ENCODE assay signal across 10 cellular contexts in genomic region chr2:11175293-11175795, GRCh38. TPM values are rescaled to one million over a fixed set of nuclear protein-coding genes. Genes with fewer than 3 reads are reported as not detected.
DNase-seq lines count a peak whose midpoint lies in the region; ATAC-seq and TF ChIP-seq lines count a peak whose summit lies in the region.
"Had no signal": no experiment of that assay in that cellular context is flagged by ENCODE, and none has a peak within 500 bp of the region (broad histone marks: within the 10 kb centered on the region; RNA-seq: fewer than 3 reads in every experiment).

No MANE protein-coding gene starts in this region.

- H3K36me3 Mint-ChIP-seq in CD14-positive monocyte (peaks cover 27 to 48% of the 10 kb centered on the region in 2 donors), brain (peaks cover 5% of the 10 kb centered on the region)

- no peaks in the 10 kb centered on the region for H3K79me2 ChIP-seq in Loucy (ENCODE audit: insufficient read depth, low read length)

- peak overlapping the region; percentile 87 to 96 (median 89) for H3K27ac Mint-ChIP-seq in CD14-positive monocyte
- peak overlapping the region in 4 of 5 experiments; percentile 4 to 18 (median 12) for H3K27ac Mint-ChIP-seq in brain

- H3K4me3 Mint-ChIP-seq in CD14-positive monocyte (peak overlapping the region; percentile 53 to 81), brain (no peak overlapping the region)

- no peaks in the 10 kb centered on the region for H3K9me2 ChIP-seq in Loucy (replicated peaks; ENCODE audit: low read depth, low read length)

- no peaks in the 10 kb centered on the region for H3K27me3 Mint-ChIP-seq in CD14-positive monocyte (ENCODE audit: low read depth in 3 of 3)
- H3K27me3 Mint-ChIP-seq in brain, result no peaks in the 10 kb centered on the region

- H3K4me1 ChIP-seq in Loucy (ENCODE audit: insufficient read depth, low read length, poor library complexity, severe bottlenecking) (peaks cover 14% of the 10 kb centered on the region), thyroid gland (no peaks in the 10 kb centered on the region)

- ATAC-seq in HG02763 (IDR thresholded peaks at IDR 0.05; ENCODE audit: unreplicated experiment), result no peak

- peak overlapping the region; percentile 55 for H3K4me2 ChIP-seq in Loucy (ENCODE audit: low read depth, low read length, poor library complexity, severe bottlenecking)

- H3K27me3 ChIP-seq in Loucy (ENCODE audit: insufficient read depth, low read length, poor library complexity, severe bottlenecking) (no peaks in the 10 kb centered on the region), thyroid gland (no peaks in the 10 kb centered on the region)

- peaks cover 40% of the 10 kb centered on the region for H3K4me1 Mint-ChIP-seq in CD14-positive monocyte
- H3K4me1 Mint-ChIP-seq in brain, result peaks cover 17% of the 10 kb centered on the region

- H3K4me3 ChIP-seq in Loucy (ENCODE audit: low read length, poor library complexity, severe bottlenecking) (peak overlapping the region; percentile 5), thyroid gland (replicated peaks in 1 of 3) (no peak overlapping the region)

- H4K20me1 ChIP-seq in Loucy (ENCODE audit: insufficient read depth, low read length, poor library complexity, severe bottlenecking), result no peaks in the 10 kb centered on the region

- no peaks in the 10 kb centered on the region for H3K9me3 ChIP-seq in Loucy (ENCODE audit: insufficient read depth, low read depth, low read length)
- no peaks in the 10 kb centered on the region for H3K9me3 ChIP-seq in thyroid gland

- H2AFZ ChIP-seq in Loucy (ENCODE audit: low read length), result no peak overlapping the region

- H3K9me3 Mint-ChIP-seq in CD14-positive monocyte (peaks cover 0 to 4% (median 0%) of the 10 kb centered on the region in 7 donors), brain (no peaks in the 10 kb centered on the region)

- intact Hi-C loops in CD14-positive monocyte (cut with micrococcal nuclease), result no loop called here
- intact Hi-C loops in thyroid gland (cut with DNase I), result no loop called here

- H3K27ac ChIP-seq in thyroid gland, result no peak overlapping the region

- H3K36me3 ChIP-seq in Loucy (ENCODE audit: insufficient read depth, low read length), result no peaks in the 10 kb centered on the region
- no peaks in the 10 kb centered on the region for H3K36me3 ChIP-seq in thyroid gland

- WGBS in thyroid gland, 2 donors, result 78 to 82% methylated on average over 6 of the region's 6 CpGs

- no peak overlapping the region for H3K9ac ChIP-seq in Loucy (ENCODE audit: low read depth, low read length, poor library complexity, severe bottlenecking)

- TF ChIP-seq POLR2A in thyroid gland (IDR thresholded peaks at IDR 0.05), result no peak

- DNase-seq in CD14-positive monocyte (ENCODE audit: low spot score) (no peak), midbrain (lab: John Stamatoyannopoulos, UW) (peak; percentile 15), NCI-H526 (lab: John Stamatoyannopoulos, UW) (no peak), mucosa of gallbladder (ENCODE audit: low spot score) (no peak), thyroid gland (no peak)
- DNase-seq: activated CD8-positive, alpha-beta memory T cell treated with anti-CD3 and anti-CD28 coated beads for 24 hours; NCI-H2171 had no signal

- no peak for TF ChIP-seq CTCF in CD14-positive monocyte (IDR thresholded peaks at IDR 0.05)
- TF ChIP-seq CTCF in Loucy (conservative IDR thresholded peaks at IDR 0.05; ENCODE audit: low read length), result no peak
- no peak for TF ChIP-seq CTCF in brain (conservative IDR thresholded peaks at IDR 0.05)
- TF ChIP-seq CTCF in thyroid gland (IDR thresholded peaks at IDR 0.05), result no peak

- H3F3A ChIP-seq in Loucy (ENCODE audit: low read depth), result 0 out of 2 replicates have a peak, but pooled peaks cover 4% of the 10 kb centered on the region

RNA-seq across cellular contexts. Expression of gene SLC66A3, which starts 20.1 kb away (rescaled TPM):
- polyA plus RNA-seq in CD14-positive monocyte (100 to 1,000 TPM; 169 to 188 TPM), brain (ENCODE audit: insufficient read depth, low read depth, low replicate concordance) (4.1 TPM)
- total RNA-seq in mucosa of gallbladder (26.6 TPM), thyroid gland (10 to 100 TPM; 30.8 to 68.7 (median 43.2) TPM)

Comparison
In these comparisons a context has a peak if more than half of its experiments do, and no peak if none do; other contexts are left out.
1. H3K4me3 Mint-ChIP-seq: peak in CD14-positive monocyte (2 of 2); none in brain (0 of 5).